Comparison of ENCODE assay signal across 11 cellular contexts in genomic region chr14:65745396-65746190, GRCh38.
"Had no signal": no experiment of that assay in that cellular context is flagged by ENCODE, and none has a peak within 500 bp of the region (broad histone marks: within the 10 kb centered on the region; RNA-seq: fewer than 3 reads in every experiment).

No MANE protein-coding gene starts in this region.

- H3K4me1 ChIP-seq: ascending aorta, upper lobe of left lung had no signal

- DNase-seq: activated effector memory CD4-positive, alpha-beta T cell treated with Interleukin-2 at 50 U/mL for 16 hours; activated T-cell treated with anti-CD3 and anti-CD28 coated beads, Interleukin-2, amount 50 U/mL, for 1 hour; caudate nucleus; effector memory CD4-positive, alpha-beta T cell; stimulated activated CD4-positive, alpha-beta T cell treated with anti-CD3 and anti-CD28 coated beads, Interleukin-2, amount 100 ng/mL, for 48 hours; stimulated activated naive CD4-positive, alpha-beta T cell treated with Interleukin-2 at 50 U/mL for 16 hours; upper lobe of left lung had no signal

- H3K4me3 ChIP-seq: ascending aorta, coronary artery, hepatocyte, upper lobe of left lung had no signal

- H3K27me3 ChIP-seq: ascending aorta, hepatocyte, upper lobe of left lung had no signal

- H3K9me3 ChIP-seq: ascending aorta, upper lobe of left lung had no signal

- ATAC-seq: activated CD4-positive, CD25-positive, alpha-beta regulatory T cell treated with anti-CD3 and anti-CD28 coated beads, Interleukin-2, amount 50 U/mL, for 24 hours had no signal

- H3K27ac ChIP-seq: ascending aorta, coronary artery, hepatocyte, upper lobe of left lung had no signal
